2 cellular contexts compared by ENCODE assay signal in the genomic region with DNA sequence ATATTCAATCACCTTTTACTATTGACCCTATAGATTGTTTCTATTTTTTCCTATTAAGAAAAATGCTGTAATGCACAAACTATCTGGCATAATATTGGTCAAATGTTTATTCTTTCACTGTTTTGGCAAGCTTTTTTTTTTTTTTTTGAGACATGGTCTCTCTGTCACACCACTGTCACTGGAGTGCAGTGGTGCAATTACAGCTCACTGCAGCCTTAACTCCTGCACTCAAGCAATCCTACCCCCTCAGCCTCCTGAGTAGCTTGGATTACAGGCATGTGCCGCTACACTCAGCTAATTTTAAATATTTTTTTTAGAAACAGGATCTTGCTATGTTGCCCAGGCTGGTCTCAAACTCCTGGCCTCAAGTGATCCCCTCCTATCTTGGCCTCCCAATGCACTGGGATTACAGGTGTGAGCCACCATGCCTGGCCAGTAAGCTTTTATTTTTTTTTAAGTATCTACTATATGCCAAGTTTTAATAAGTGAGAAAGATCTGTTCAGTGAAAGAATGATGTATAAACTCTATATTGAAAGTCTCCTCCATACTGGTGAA.
TF ChIP-seq lines count a peak whose summit lies in the region.

No MANE protein-coding gene starts in this region.

TF ChIP-seq in HEK293T, 16 proteins besides CTCF, POLR2A, EP300 and RAD21:
- no peak for TF ChIP-seq FOXA1 (IDR thresholded peaks at IDR 0.05)
- no peak for TF ChIP-seq SUZ12 (IDR thresholded peaks at IDR 0.05)
- TF ChIP-seq ZNF384 (IDR thresholded peaks at IDR 0.05) = 0 out of 2 replicates have a peak, but pooled peaks have one; percentile 41
- no peak for TF ChIP-seq ELF4 (IDR thresholded peaks at IDR 0.05)
- TF ChIP-seq FOXM1 (IDR thresholded peaks at IDR 0.05; ENCODE audit: borderline replicate concordance) = no peak
- TF ChIP-seq, protein P1, sequence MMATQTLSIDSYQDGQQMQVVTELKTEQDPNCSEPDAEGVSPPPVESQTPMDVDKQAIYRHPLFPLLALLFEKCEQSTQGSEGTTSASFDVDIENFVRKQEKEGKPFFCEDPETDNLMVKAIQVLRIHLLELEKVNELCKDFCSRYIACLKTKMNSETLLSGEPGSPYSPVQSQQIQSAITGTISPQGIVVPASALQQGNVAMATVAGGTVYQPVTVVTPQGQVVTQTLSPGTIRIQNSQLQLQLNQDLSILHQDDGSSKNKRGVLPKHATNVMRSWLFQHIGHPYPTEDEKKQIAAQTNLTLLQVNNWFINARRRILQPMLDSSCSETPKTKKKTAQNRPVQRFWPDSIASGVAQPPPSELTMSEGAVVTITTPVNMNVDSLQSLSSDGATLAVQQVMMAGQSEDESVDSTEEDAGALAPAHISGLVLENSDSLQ (IDR thresholded peaks at IDR 0.05) = no peak
- no peak for TF ChIP-seq SP1 (IDR thresholded peaks at IDR 0.05)

TF ChIP-seq in H1, 55 proteins besides CTCF, POLR2A, EP300 and RAD21:
- TF ChIP-seq ASH2L (IDR thresholded peaks at IDR 0.05; ENCODE audit: low read length) = no peak
- 0 out of 2 replicates have a peak, but pooled peaks have one; percentile 30 for TF ChIP-seq KDM1A (IDR thresholded peaks at IDR 0.05; ENCODE audit: borderline replicate concordance, low read length)
TF ChIP-seq in H1: peak in this region for 1.
